In genomic region chr5:35876454-35876853, GRCh38 we compare ENCODE assay signal across 16 cellular contexts. TPM values are rescaled to one million over a fixed set of nuclear protein-coding genes. Genes with fewer than 3 reads are reported as not detected.
A peak's percentile ranks its signal among the peaks of the same experiment; 100 is the strongest.
DNase-seq lines count a peak whose midpoint lies in the region; ATAC-seq and TF ChIP-seq lines count a peak whose summit lies in the region.
"Had no signal": no experiment of that assay in that cellular context is flagged by ENCODE, and none has a peak within 500 bp of the region (broad histone marks: within the 10 kb centered on the region; RNA-seq: fewer than 3 reads in every experiment).

No MANE protein-coding gene starts in this region.

- TF ChIP-seq POLR2A in IMR-90 (IDR thresholded peaks at IDR 0.05; ENCODE audit: low read depth, low read length), result no peak
- no peak for TF ChIP-seq POLR2A in prostate gland (IDR thresholded peaks at IDR 0.05)

- H3K27ac Mint-ChIP-seq in activated naive CD8-positive, alpha-beta T cell treated with anti-CD3 and anti-CD28 coated beads for 36 hours, result peak overlapping the region; percentile 90

- peaks cover 3% of the 10 kb centered on the region; the same call in 1 of the 2 replicates for H3K9me1 ChIP-seq in IMR-90 (ENCODE audit: insufficient read depth, low read length)

- peak overlapping the region; percentile 9; the same call in 1 of the 2 replicates for H3K9ac ChIP-seq in BLaER1
- no peak overlapping the region for H3K9ac ChIP-seq in IMR-90 (ENCODE audit: low read depth, low read length)

- H4K5ac ChIP-seq in IMR-90 (ENCODE audit: low read depth, low read length), result peak overlapping the region; percentile 32; the same call in 1 of the 2 replicates

- H3K4me3 ChIP-seq in BLaER1 (no peak overlapping the region), IMR-90 (ENCODE audit: insufficient read depth, low read depth, low read length) (no peak overlapping the region), prostate gland (no peak overlapping the region)
- H3K4me3 ChIP-seq: gastroesophageal sphincter, Peyer's patch had no signal

- peak overlapping the region; percentile 9; the same call in 1 of the 2 replicates for H3K18ac ChIP-seq in IMR-90 (ENCODE audit: low read depth, low read length)

- H2BK5ac ChIP-seq in IMR-90 (ENCODE audit: low read depth, low read length, poor library complexity, severe bottlenecking), result peak overlapping the region; percentile 7

- peaks cover 84% of the 10 kb centered on the region for H4K20me1 ChIP-seq in BLaER1
- no peaks in the 10 kb centered on the region for H4K20me1 ChIP-seq in IMR-90 (ENCODE audit: insufficient read depth, low read length)

- no peak overlapping the region for H2AK5ac ChIP-seq in IMR-90 (ENCODE audit: low read depth, low read length)

- H3K27me3 Mint-ChIP-seq in activated naive CD8-positive, alpha-beta T cell treated with anti-CD3 and anti-CD28 coated beads for 36 hours, result no peaks in the 10 kb centered on the region

- DNase-seq in EL (peak; percentile 36), IMR-90 (peak; percentile 32), prostate gland (ENCODE audit: low spot score) (no peak), NCI-H446 (lab: John Stamatoyannopoulos, UW) (no peak), NCI-H2107 treated with DMSO at 0.1 percent for 48 hours (lab: John Stamatoyannopoulos, UW; ENCODE audit: unreplicated experiment) (no peak)
- no peak for DNase-seq in activated naive CD8-positive, alpha-beta T cell treated with anti-CD3 and anti-CD28 coated beads for 36 hours
- DNase-seq: activated CD8-positive, alpha-beta memory T cell treated with anti-CD3 and anti-CD28 coated beads, Interleukin-2, amount 50 U/mL, for 4 hours; islet precursor cell; NCI-H446 treated with DMSO at 0.1 percent for 48 hours; Peyer's patch; stimulated activated CD4-positive, alpha-beta T cell treated with anti-CD3 and anti-CD28 coated beads, Interleukin-2, amount 100 ng/mL, for 48 hours; stimulated activated naive CD4-positive, alpha-beta T cell treated with Interleukin-2 at 50 U/mL for 16 hours had no signal

- intact Hi-C loops in IMR-90 (cut with micrococcal nuclease), result no loop called here
- intact Hi-C loops in prostate gland (cut with DNase I), result no loop called here

- no peak overlapping the region for H2BK15ac ChIP-seq in IMR-90 (ENCODE audit: low read depth, low read length)

- peaks cover 95% of the 10 kb centered on the region for H3K36me3 Mint-ChIP-seq in activated naive CD8-positive, alpha-beta T cell treated with anti-CD3 and anti-CD28 coated beads for 36 hours

- H3K4me1 Mint-ChIP-seq in activated naive CD8-positive, alpha-beta T cell treated with anti-CD3 and anti-CD28 coated beads for 36 hours, result peaks cover 76% of the 10 kb centered on the region

- H3K36me3 ChIP-seq in BLaER1, result peaks cover 81% of the 10 kb centered on the region
- H3K36me3 ChIP-seq in IMR-90 (ENCODE audit: control insufficient read depth, insufficient read depth, low read length), result peaks cover 15% of the 10 kb centered on the region
- no peaks in the 10 kb centered on the region for H3K36me3 ChIP-seq in prostate gland
- H3K36me3 ChIP-seq: gastroesophageal sphincter, Peyer's patch had no signal

- CTCF ChIA-PET in IMR-90 (lab: Yijun Ruan, JAX), result no interaction called here

- H2BK120ac ChIP-seq in IMR-90 (ENCODE audit: low read depth, low read length), result no peak overlapping the region; the same call in 1 of the 2 replicates

- H3K27ac ChIP-seq in BLaER1, result peak overlapping the region; percentile 24
- no peak overlapping the region for H3K27ac ChIP-seq in IMR-90 (ENCODE audit: insufficient read depth, low read length)
- H3K27ac ChIP-seq in prostate gland, result no peak overlapping the region
- H3K27ac ChIP-seq: C4-2B, gastroesophageal sphincter, Peyer's patch had no signal

- no peak overlapping the region for H2AK9ac ChIP-seq in IMR-90 (replicated peaks; ENCODE audit: low read depth, low read length, poor library complexity)

- in situ Hi-C loops in IMR-90 (cut with MboI; ENCODE audit: low sequenced_read_pairs), result no loop called here

- BruUV-seq in IMR-90 (replicated peaks; lab: Mats Ljungman, UMichigan), result no TSS peak

- H3K4me3 Mint-ChIP-seq in activated naive CD8-positive, alpha-beta T cell treated with anti-CD3 and anti-CD28 coated beads for 36 hours, result peak overlapping the region; percentile 22

- H3K56ac ChIP-seq in IMR-90 (ENCODE audit: extremely low read depth, insufficient read depth, low read length), result no peak overlapping the region

- no peaks in the 10 kb centered on the region for H3K27me3 ChIP-seq in BLaER1
- no peaks in the 10 kb centered on the region for H3K27me3 ChIP-seq in IMR-90 (ENCODE audit: control insufficient read depth, insufficient read depth, low read length)
- H3K27me3 ChIP-seq in prostate gland (replicated peaks; ENCODE audit: insufficient read depth), result no peaks in the 10 kb centered on the region
- H3K27me3 ChIP-seq: gastroesophageal sphincter, Peyer's patch had no signal

- H3K9me3 Mint-ChIP-seq in activated naive CD8-positive, alpha-beta T cell treated with anti-CD3 and anti-CD28 coated beads for 36 hours, result peaks cover 17% of the 10 kb centered on the region

- peaks cover 3 to 6% of the 10 kb centered on the region in 2 experiments; a peak in 1 of 4 replicates for H3K79me1 ChIP-seq in IMR-90 (ENCODE audit: low read depth in 1 of 2, low read length in 2 of 2)

- dilution Hi-C loops in IMR-90 (cut with HindIII; ENCODE audit: low sequenced_read_pairs, unreplicated experiment), result no loop called here

- ATAC-seq in IMR-90 (ENCODE audit: low read depth), result no peak
- ATAC-seq in HG02763 (IDR thresholded peaks at IDR 0.05; ENCODE audit: unreplicated experiment), result no peak
- ATAC-seq: gastroesophageal sphincter had no signal

- no peaks in the 10 kb centered on the region for H3K9me3 ChIP-seq in BLaER1
- no peaks in the 10 kb centered on the region for H3K9me3 ChIP-seq in IMR-90 (ENCODE audit: control insufficient read depth, insufficient read depth, low read length)
- H3K9me3 ChIP-seq in prostate gland, result no peaks in the 10 kb centered on the region
- H3K9me3 ChIP-seq: gastroesophageal sphincter, Peyer's patch had no signal

- TF ChIP-seq CTCF in IMR-90 (conservative IDR thresholded peaks at IDR 0.05; ENCODE audit: low read depth, low read length), result no peak
- no peak for TF ChIP-seq CTCF in prostate gland (IDR thresholded peaks at IDR 0.05)

- POLR2A ChIA-PET in IMR-90 (lab: Charles Lee; ENCODE audit: unreplicated experiment), result no interaction called here

- no peak overlapping the region; a peak in 1 of 4 replicates for H4K8ac ChIP-seq in IMR-90 (ENCODE audit: low read depth in 2 of 2, low read length in 2 of 2)

- H2AFZ ChIP-seq in IMR-90 (replicated peaks; ENCODE audit: low read length, poor library complexity), result no peak overlapping the region

- H4K91ac ChIP-seq in IMR-90 (ENCODE audit: insufficient read depth, low read depth, low read length), result no peak overlapping the region

- no CpG with 5 or more reads among the region's 2 CpGs for WGBS in IMR-90 (ENCODE audit: extremely low coverage in 2 of 2, insufficient read length in 1 of 2), 2 experiments
- WGBS in prostate gland, result 84% methylated on average over 2 of the region's 2 CpGs

- peak overlapping the region; percentile 0; the same call in 1 of the 2 replicates for H2BK20ac ChIP-seq in IMR-90 (ENCODE audit: low read depth, low read length)

- peaks cover 100% of the 10 kb centered on the region for H3K4me1 ChIP-seq in BLaER1
- H3K4me1 ChIP-seq in IMR-90 (ENCODE audit: control insufficient read depth, insufficient read depth, low read length), result no peaks in the 10 kb centered on the region; the same call in 1 of the 2 replicates
- H3K4me1 ChIP-seq in prostate gland (replicated peaks), result no peaks in the 10 kb centered on the region
- H3K4me1 ChIP-seq: gastroesophageal sphincter, Peyer's patch had no signal

- H3K4me2 ChIP-seq in BLaER1 (peak overlapping the region; percentile 91), IMR-90 (ENCODE audit: low read depth, low read length) (no peak overlapping the region)

- TF ChIP-seq RAD21 in IMR-90 (IDR thresholded peaks at IDR 0.05; ENCODE audit: low read length), result no peak

- no peak overlapping the region for H3K23ac ChIP-seq in IMR-90 (ENCODE audit: low read depth, low read length)

- H3K4ac ChIP-seq in IMR-90 (ENCODE audit: low read depth, low read length), result no peak overlapping the region

- H3K14ac ChIP-seq in IMR-90 (replicated peaks; ENCODE audit: low read depth, low read length), result no peak overlapping the region; the same call in 1 of the 2 replicates

TF ChIP-seq in IMR-90, 13 proteins besides CTCF, POLR2A, EP300 and RAD21 (continues in another document):
- TF ChIP-seq RFX5 (IDR thresholded peaks at IDR 0.05; ENCODE audit: low read depth, low read length) (no peak), USF2 (IDR thresholded peaks at IDR 0.05; ENCODE audit: low read depth, low read length) (no peak), ELK1 (IDR thresholded peaks at IDR 0.05; ENCODE audit: borderline replicate concordance, low read depth, low read length) (no peak), CHD1 (IDR thresholded peaks at IDR 0.05; ENCODE audit: low read depth, low read length) (no peak), NFE2L2 (IDR thresholded peaks at IDR 0.05; ENCODE audit: low read depth, low read length) (no peak), RCOR1 (IDR thresholded peaks at IDR 0.05; ENCODE audit: insufficient replicate concordance, low read length) (no peak), SMC3 (IDR thresholded peaks at IDR 0.05; ENCODE audit: low read depth, low read length) (no peak), MXI1 (IDR thresholded peaks at IDR 0.05; ENCODE audit: borderline replicate concordance, low read depth, low read length) (no peak)

RNA-seq across cellular contexts. Expression of gene IL7R, which starts 19.8 kb away (rescaled TPM):
- 56.9 and 71.7 TPM in 2 replicates for total RNA-seq in IMR-90 (2012; rRNA removed)
- 39.0 and 40.7 TPM in 2 replicates for polyA plus RNA-seq in IMR-90 (2012; rRNA removed)
- polyA plus RNA-seq in IMR-90 (2012; cell fraction: cytosol; rRNA removed), result 12.9 and 32.4 TPM in 2 replicates
- polyA plus RNA-seq in IMR-90 (2012; cell fraction: nucleus; rRNA removed; ENCODE audit: low replicate concordance), result 7.9 and 30.3 TPM in 2 replicates
- 100 to 1,000 TPM; 112 to 117 TPM for total RNA-seq in activated naive CD8-positive, alpha-beta T cell treated with anti-CD3 and anti-CD28 coated beads for 36 hours
- 10 to 100 TPM in 1 of 2 donors, 1 to 10 TPM in 1; 7.8 to 13.5 TPM for total RNA-seq in prostate gland

Comparison
In these comparisons a context has a peak if more than half of its experiments do, and no peak if none do; other contexts are left out.
1. DNase-seq: peak in EL (single experiment) and IMR-90 (single experiment); none in activated naive CD8-positive, alpha-beta T cell treated with anti-CD3 and anti-CD28 coated beads for 36 hours (single experiment), prostate gland (single experiment), NCI-H446 (0 of 2) and NCI-H2107 treated with DMSO at 0.1 percent for 48 hours (single experiment).